Comparison of ENCODE assay signal across 8 cellular contexts in genomic region chr12:100404769-100405407, GRCh38. TPM values are rescaled to one million over a fixed set of nuclear protein-coding genes. Genes with fewer than 3 reads are reported as not detected.
DNase-seq lines count a peak whose midpoint lies in the region; ATAC-seq and TF ChIP-seq lines count a peak whose summit lies in the region.

No MANE protein-coding gene starts in this region.

- no peaks in the 10 kb centered on the region for H3K36me3 Mint-ChIP-seq in stimulated activated naive B cell treated with anti-CD40 and anti-IgM and Interleukin-4, amounts not matched to agents 10 μg/mL and 1 μg/mL and 100 μg/mL, for 72 hours

- peak; percentile 72 for ATAC-seq in HG03159 (IDR thresholded peaks at IDR 0.05; ENCODE audit: unreplicated experiment)
- ATAC-seq in stimulated activated naive B cell treated with anti-CD40 and anti-IgM and Interleukin-4, amounts not matched to agents 10 μg/mL and 1 μg/mL and 100 μg/mL, for 72 hours (replicated peaks) = no peak

- no peak overlapping the region for H3K4me3 Mint-ChIP-seq in stimulated activated naive B cell treated with anti-CD40 and anti-IgM and Interleukin-4, amounts not matched to agents 10 μg/mL and 1 μg/mL and 100 μg/mL, for 72 hours

- in situ Hi-C loops in ACHN (cut with HindIII; ENCODE audit: low pct_ligation_motif_present, low pct_unique_long_range_greater_than_20kb, low sequenced_read_pairs) = no loop called here

- H3K4me1 Mint-ChIP-seq in stimulated activated naive B cell treated with anti-CD40 and anti-IgM and Interleukin-4, amounts not matched to agents 10 μg/mL and 1 μg/mL and 100 μg/mL, for 72 hours = no peaks in the 10 kb centered on the region

- H3K4me3 ChIP-seq in GM12864 (ENCODE audit: low read depth, low read length) (no peak overlapping the region), epithelial cell of proximal tubule (ENCODE audit: low read depth, low read length) (no peak overlapping the region)

- DNase-seq in ACHN (peak; percentile 35), GM12864 (ENCODE audit: low read depth) (peak; percentile 27), SHP77 (lab: John Stamatoyannopoulos, UW) (peak; percentile 80 to 82), epithelial cell of proximal tubule (ENCODE audit: low read depth) (no peak), cerebellum (ENCODE audit: low spot score) (no peak)
- peak; percentile 12 to 26 for DNase-seq in stimulated activated CD4-positive, alpha-beta T cell treated with anti-CD3 and anti-CD28 coated beads, Interleukin-4, amount 100 ng/mL, for 48 hours (ENCODE audit: low read depth in 2 of 2)
- no peak for DNase-seq in stimulated activated naive B cell treated with anti-CD40 and anti-IgM and Interleukin-4, amounts not matched to agents 10 μg/mL and 1 μg/mL and 100 μg/mL, for 72 hours

- no peak overlapping the region for H3K27ac Mint-ChIP-seq in stimulated activated naive B cell treated with anti-CD40 and anti-IgM and Interleukin-4, amounts not matched to agents 10 μg/mL and 1 μg/mL and 100 μg/mL, for 72 hours

- H3K27me3 Mint-ChIP-seq in stimulated activated naive B cell treated with anti-CD40 and anti-IgM and Interleukin-4, amounts not matched to agents 10 μg/mL and 1 μg/mL and 100 μg/mL, for 72 hours = peaks cover 9 to 13% of the 10 kb centered on the region in 2 donors

- no peaks in the 10 kb centered on the region for H3K9me3 Mint-ChIP-seq in stimulated activated naive B cell treated with anti-CD40 and anti-IgM and Interleukin-4, amounts not matched to agents 10 μg/mL and 1 μg/mL and 100 μg/mL, for 72 hours

- TF ChIP-seq CTCF in GM12864 (IDR thresholded peaks at IDR 0.05; ENCODE audit: low read depth, low read length, missing control alignments) (peak; percentile 81), epithelial cell of proximal tubule (conservative IDR thresholded peaks at IDR 0.05; ENCODE audit: low read depth, low read length) (peak; percentile 70)

RNA-seq across cellular contexts. Expression of gene SLC17A8, which starts 48.0 kb away (rescaled TPM):
- not detected in 2 replicates for total RNA-seq in epithelial cell of proximal tubule
- total RNA-seq in cerebellum = 8.8 TPM

Comparison
In these comparisons a context has a peak if more than half of its experiments do, and no peak if none do; other contexts are left out.
1. DNase-seq: peak in ACHN (single experiment), GM12864 (single experiment), SHP77 (2 of 2) and stimulated activated CD4-positive, alpha-beta T cell treated with anti-CD3 and anti-CD28 coated beads, Interleukin-4, amount 100 ng/mL, for 48 hours (2 of 2); none in epithelial cell of proximal tubule (single experiment), stimulated activated naive B cell treated with anti-CD40 and anti-IgM and Interleukin-4, amounts not matched to agents 10 μg/mL and 1 μg/mL and 100 μg/mL, for 72 hours (single experiment) and cerebellum (single experiment).